ENCODE assay signal across 7 cellular contexts in genomic region chr3:37862219-37862711, GRCh38. TPM values are rescaled to one million over a fixed set of nuclear protein-coding genes. Genes with fewer than 3 reads are reported as not detected.
DNase-seq lines count a peak whose midpoint lies in the region; ATAC-seq and TF ChIP-seq lines count a peak whose summit lies in the region.

No MANE protein-coding gene starts in this region.

- CTCF ChIA-PET in HEK293T (lab: Yijun Ruan, JAX) = no interaction called here

- H3K9me3 ChIP-seq in WERI-Rb-1 (ENCODE audit: severe bottlenecking) (no peaks in the 10 kb centered on the region), lower lobe of right lung (no peaks in the 10 kb centered on the region)

- H3K36me3 ChIP-seq in WERI-Rb-1 = no peaks in the 10 kb centered on the region; the same call in 1 of the 2 replicates
- H3K36me3 ChIP-seq in lower lobe of right lung = no peaks in the 10 kb centered on the region

- no peaks in the 10 kb centered on the region for H3K9me3 Mint-ChIP-seq in dendritic cell treated with granulocyte-macrophage colony-stimulating factor and Interleukin-4, amounts not matched to agents 40 ng/mL and 50 ng/mL, for 4 days

- no peak for TF ChIP-seq CTCF in WERI-Rb-1 (IDR thresholded peaks at IDR 0.05; ENCODE audit: low read depth, low read length)
- no peak for TF ChIP-seq CTCF in lower lobe of right lung (IDR thresholded peaks at IDR 0.05)

- intact Hi-C loops in dendritic cell treated with granulocyte-macrophage colony-stimulating factor and Interleukin-4, amounts not matched to agents 40 ng/mL and 50 ng/mL, for 4 days (cut with micrococcal nuclease) = no loop called here
- intact Hi-C loops in lower lobe of right lung (cut with DNase I) = no loop called here

- peak overlapping the region; percentile 77 for H3K4me3 ChIP-seq in WERI-Rb-1 (ENCODE audit: low read depth, low read length)
- peak overlapping the region; percentile 78 for H3K4me3 ChIP-seq in lower lobe of right lung

- peak overlapping the region; percentile 74 for H3K27ac Mint-ChIP-seq in dendritic cell treated with granulocyte-macrophage colony-stimulating factor and Interleukin-4, amounts not matched to agents 40 ng/mL and 50 ng/mL, for 4 days

- peak; percentile 33 to 53 for ATAC-seq in lower lobe of right lung
- no peak for ATAC-seq in GM19023 (IDR thresholded peaks at IDR 0.05; ENCODE audit: unreplicated experiment)
- no peak for ATAC-seq in GM18519 (IDR thresholded peaks at IDR 0.05; ENCODE audit: low FRiP score, unreplicated experiment)

- H3K27me3 ChIP-seq in WERI-Rb-1 (ENCODE audit: insufficient read depth, low read depth, severe bottlenecking) (no peaks in the 10 kb centered on the region), lower lobe of right lung (ENCODE audit: low read depth) (no peaks in the 10 kb centered on the region)

- H3K4me1 ChIP-seq in lower lobe of right lung = peaks cover 20% of the 10 kb centered on the region

- peaks cover 11% of the 10 kb centered on the region for H3K27me3 Mint-ChIP-seq in dendritic cell treated with granulocyte-macrophage colony-stimulating factor and Interleukin-4, amounts not matched to agents 40 ng/mL and 50 ng/mL, for 4 days

- H3K4me1 Mint-ChIP-seq in dendritic cell treated with granulocyte-macrophage colony-stimulating factor and Interleukin-4, amounts not matched to agents 40 ng/mL and 50 ng/mL, for 4 days (ENCODE audit: low read depth) = peaks cover 35% of the 10 kb centered on the region

- DNase-seq in HEK293T (ENCODE audit: extremely low spot score) (peak; percentile 24), WERI-Rb-1 (peak; percentile 26), lower lobe of right lung (peak; percentile 73)
- DNase-seq in stimulated activated CD8-positive, alpha-beta memory T cell treated with anti-CD3 and anti-CD28 coated beads, Interleukin-4, amount 100 ng/mL, for 48 hours = peak; percentile 57

- POLR2A ChIA-PET in HEK293T (lab: Yijun Ruan, JAX) = no interaction called here

- H3K4me3 Mint-ChIP-seq in dendritic cell treated with granulocyte-macrophage colony-stimulating factor and Interleukin-4, amounts not matched to agents 40 ng/mL and 50 ng/mL, for 4 days = peak overlapping the region; percentile 86

- H3K36me3 Mint-ChIP-seq in dendritic cell treated with granulocyte-macrophage colony-stimulating factor and Interleukin-4, amounts not matched to agents 40 ng/mL and 50 ng/mL, for 4 days (ENCODE audit: low read depth) = peaks cover 6% of the 10 kb centered on the region

- no peak overlapping the region for H3K27ac ChIP-seq in WERI-Rb-1
- peak overlapping the region; percentile 74 for H3K27ac ChIP-seq in lower lobe of right lung

TF ChIP-seq in HEK293T, 16 proteins besides CTCF, POLR2A, EP300 and RAD21:
- TF ChIP-seq FOXM1 (IDR thresholded peaks at IDR 0.05; ENCODE audit: borderline replicate concordance) = no peak
- no peak for TF ChIP-seq L3MBTL2 (conservative IDR thresholded peaks at IDR 0.05)

RNA-seq across cellular contexts. Expression of gene CTDSPL, which starts 0.6 kb away (rescaled TPM):
- total RNA-seq in lower lobe of right lung = 60.3 TPM

Comparison
In these comparisons a context has a peak if more than half of its experiments do, and no peak if none do; other contexts are left out.
1. ATAC-seq: peak in lower lobe of right lung (2 of 2); none in GM19023 (single experiment) and GM18519 (single experiment).
2. Peak in every context shown above with its lines, with median percentiles within 50 percentile points of each other: DNase-seq.